Comparison of ENCODE assay signal across 23 cellular contexts in the genomic region with DNA sequence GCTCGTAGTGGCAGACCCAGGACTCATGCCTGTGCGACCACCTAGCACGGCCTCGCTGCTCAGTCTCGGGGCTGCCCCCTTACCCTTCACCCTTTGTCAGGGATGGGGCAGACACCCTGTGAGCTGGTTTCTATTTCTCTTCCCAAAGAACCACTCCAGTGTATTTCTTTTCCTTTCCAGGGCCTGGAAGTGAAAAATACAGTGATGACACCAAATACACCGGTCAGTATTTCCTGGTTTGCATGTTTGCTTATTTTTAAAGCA. TPM values are rescaled to one million over a fixed set of nuclear protein-coding genes. Genes with fewer than 3 reads are reported as not detected.
DNase-seq lines count a peak whose midpoint lies in the region; ATAC-seq lines count a peak whose summit lies in the region.
"Had no signal": no experiment of that assay in that cellular context is flagged by ENCODE, and none has a peak within 500 bp of the region (broad histone marks: within the 10 kb centered on the region; RNA-seq: fewer than 3 reads in every experiment).

No MANE protein-coding gene starts in this region.

- no peaks in the 10 kb centered on the region for H3K36me3 ChIP-seq in Karpas-422 (ENCODE audit: insufficient read depth, low read length)

- H3K4me3 Mint-ChIP-seq in activated naive CD8-positive, alpha-beta T cell: peak overlapping the region; percentile 60
- no peak overlapping the region for H3K4me3 Mint-ChIP-seq in activated naive CD8-positive, alpha-beta T cell treated with anti-CD3 and anti-CD28 coated beads, Interleukin-2, amount 50 U/mL, for 24 hours
- peak overlapping the region in 1 of 3 donors; percentile 74 for H3K4me3 Mint-ChIP-seq in T-cell
- H3K4me3 Mint-ChIP-seq: endodermal cell; stimulated activated effector memory CD8-positive, alpha-beta T cell treated with anti-CD3 and anti-CD28 coated beads, Interleukin-12 subunit alpha, Interleukin-12 subunit beta, amount 100 ng/mL, for 72 hours had no signal

- no peak overlapping the region for H3K4me2 ChIP-seq in Karpas-422 (ENCODE audit: low read depth, low read length, poor library complexity, severe bottlenecking)

- H3K4me1 ChIP-seq in Karpas-422 (ENCODE audit: low read length): peaks cover 7% of the 10 kb centered on the region
- H3K4me1 ChIP-seq: esophagus muscularis mucosa, foreskin keratinocyte, right lobe of liver had no signal

- peaks cover 53% of the 10 kb centered on the region for H3K4me1 Mint-ChIP-seq in activated naive CD8-positive, alpha-beta T cell (ENCODE audit: low read depth)
- peaks cover 32% of the 10 kb centered on the region for H3K4me1 Mint-ChIP-seq in activated naive CD8-positive, alpha-beta T cell treated with anti-CD3 and anti-CD28 coated beads, Interleukin-2, amount 50 U/mL, for 24 hours
- H3K4me1 Mint-ChIP-seq in T-cell: peaks cover 60 to 66% (median 61%) of the 10 kb centered on the region in 3 donors
- H3K4me1 Mint-ChIP-seq: endodermal cell had no signal

- POLR2A ChIA-PET in T-cell (lab: Charles Lee): no interaction called here

- H3K27ac ChIP-seq in cingulate gyrus (ENCODE audit: low read depth, low read length): peak overlapping the region; percentile 54
- H3K27ac ChIP-seq in substantia nigra (ENCODE audit: low read depth, low read length, poor library complexity, severe bottlenecking): peak overlapping the region; percentile 35
- no peak overlapping the region for H3K27ac ChIP-seq in Karpas-422 (ENCODE audit: low read length)
- H3K27ac ChIP-seq: brain microvascular endothelial cell, C4-2B, esophagus muscularis mucosa, foreskin keratinocyte, right lobe of liver had no signal

- no peaks in the 10 kb centered on the region for H3K27me3 ChIP-seq in Karpas-422 (ENCODE audit: low read length)
- H3K27me3 ChIP-seq: brain microvascular endothelial cell, esophagus muscularis mucosa, foreskin keratinocyte, heart left ventricle, right lobe of liver had no signal

- no peaks in the 10 kb centered on the region for H3K9me3 ChIP-seq in Karpas-422 (ENCODE audit: low read length)
- H3K9me3 ChIP-seq: esophagus muscularis mucosa, heart left ventricle, right lobe of liver had no signal

- CTCF ChIA-PET in T-cell (lab: Charles Lee): no interaction called here

- H2AFZ ChIP-seq in Karpas-422 (ENCODE audit: low read length): no peak overlapping the region

- ATAC-seq in activated naive CD8-positive, alpha-beta T cell treated with anti-CD3 and anti-CD28 coated beads, Interleukin-2, amount 50 U/mL, for 24 hours: no peak
- ATAC-seq in T-cell (replicated peaks in 1 of 4): no peak
- ATAC-seq in GM21825 (IDR thresholded peaks at IDR 0.05; ENCODE audit: unreplicated experiment): no peak
- ATAC-seq: foreskin keratinocyte had no signal

- H3K9me2 ChIP-seq in Karpas-422 (replicated peaks; ENCODE audit: insufficient read depth, low read length): no peaks in the 10 kb centered on the region

- no peaks in the 10 kb centered on the region for H3K27me3 Mint-ChIP-seq in activated naive CD8-positive, alpha-beta T cell
- no peaks in the 10 kb centered on the region for H3K27me3 Mint-ChIP-seq in activated naive CD8-positive, alpha-beta T cell treated with anti-CD3 and anti-CD28 coated beads, Interleukin-2, amount 50 U/mL, for 24 hours
- no peaks in the 10 kb centered on the region for H3K27me3 Mint-ChIP-seq in T-cell
- H3K27me3 Mint-ChIP-seq: progenitor cell of endocrine pancreas had no signal

- no peak for DNase-seq in activated naive CD8-positive, alpha-beta T cell treated with anti-CD3 and anti-CD28 coated beads, Interleukin-2, amount 50 U/mL, for 24 hours
- DNase-seq in T-cell: no peak
- DNase-seq in substantia nigra (lab: John Stamatoyannopoulos, UW): no peak
- no peak for DNase-seq in Karpas-422
- DNase-seq: activated CD4-positive, alpha-beta T cell treated with anti-CD3 and anti-CD28 coated beads for 4 hours; amniotic stem cell; brain microvascular endothelial cell; endodermal cell; foreskin keratinocyte; heart left ventricle; MM.1S; NCI-H2081; NCI-H226; right lobe of liver; stimulated activated CD4-positive, alpha-beta T cell treated with anti-CD3 and anti-CD28 coated beads, Interleukin-12 subunit alpha, Interleukin-12 subunit beta, amount 100 ng/mL, for 4 hours; stimulated activated CD4-positive, alpha-beta T cell treated with anti-CD3 and anti-CD28 coated beads, Interleukin-4, amount 100 ng/mL, for 24 hours had no signal

- peak overlapping the region; percentile 69 for H3K27ac Mint-ChIP-seq in activated naive CD8-positive, alpha-beta T cell
- H3K27ac Mint-ChIP-seq in activated naive CD8-positive, alpha-beta T cell treated with anti-CD3 and anti-CD28 coated beads, Interleukin-2, amount 50 U/mL, for 24 hours: no peak overlapping the region
- H3K27ac Mint-ChIP-seq in T-cell: peak overlapping the region; percentile 88 to 90
- H3K27ac Mint-ChIP-seq: endodermal cell; progenitor cell of endocrine pancreas; stimulated activated effector memory CD8-positive, alpha-beta T cell treated with anti-CD3 and anti-CD28 coated beads, Interleukin-12 subunit alpha, Interleukin-12 subunit beta, amount 100 ng/mL, for 72 hours had no signal

- H3K36me3 Mint-ChIP-seq in activated naive CD8-positive, alpha-beta T cell: peaks cover 6% of the 10 kb centered on the region
- H3K36me3 Mint-ChIP-seq in activated naive CD8-positive, alpha-beta T cell treated with anti-CD3 and anti-CD28 coated beads, Interleukin-2, amount 50 U/mL, for 24 hours (ENCODE audit: low read depth): peaks cover 35% of the 10 kb centered on the region
- H3K36me3 Mint-ChIP-seq in T-cell: peaks cover 34% of the 10 kb centered on the region

- no peak overlapping the region for H3K4me3 ChIP-seq in Karpas-422 (ENCODE audit: low read length)
- H3K4me3 ChIP-seq: esophagus muscularis mucosa, right lobe of liver had no signal

- H3K9me3 Mint-ChIP-seq in activated naive CD8-positive, alpha-beta T cell (ENCODE audit: low read depth): no peaks in the 10 kb centered on the region
- no peaks in the 10 kb centered on the region for H3K9me3 Mint-ChIP-seq in activated naive CD8-positive, alpha-beta T cell treated with anti-CD3 and anti-CD28 coated beads, Interleukin-2, amount 50 U/mL, for 24 hours
- no peaks in the 10 kb centered on the region for H3K9me3 Mint-ChIP-seq in T-cell
- H3K9me3 Mint-ChIP-seq: endodermal cell; stimulated activated effector memory CD8-positive, alpha-beta T cell treated with anti-CD3 and anti-CD28 coated beads, Interleukin-12 subunit alpha, Interleukin-12 subunit beta, amount 100 ng/mL, for 72 hours had no signal

- peaks cover 4% of the 10 kb centered on the region; the same call in 1 of the 2 replicates for H4K20me1 ChIP-seq in Karpas-422 (ENCODE audit: insufficient read depth, low read depth, low read length)

- H3K79me2 ChIP-seq in Karpas-422 (ENCODE audit: low read length): no peaks in the 10 kb centered on the region

- no peak overlapping the region for H3K9ac ChIP-seq in Karpas-422 (ENCODE audit: low read length)

RNA-seq across cellular contexts. Expression of a gene that starts 13.7 kb away (rescaled TPM):
- under 1 TPM in 3 of 5 donors, not detected in 2; 0.13 to 0.19 (median 0.15) TPM for total RNA-seq in T-cell
- 0.04 and 0.76 TPM in 2 replicates for total RNA-seq in Karpas-422 (2014; rRNA removed; shearing (Covaris generic); ENCODE audit: low replicate concordance)

RNA-seq across cellular contexts. Expression of a gene that starts 22.7 kb away (rescaled TPM):
- total RNA-seq in T-cell: 10 to 100 TPM; 38.8 to 72.7 (median 61.8) TPM
- 5.8 and 7.1 TPM in 2 replicates for total RNA-seq in Karpas-422 (2014; rRNA removed; shearing (Covaris generic); ENCODE audit: low replicate concordance)

RNA-seq across cellular contexts. Expression of a gene that starts 51.6 kb away (rescaled TPM):
- total RNA-seq in T-cell: 10 to 100 TPM; 17.6 to 34.2 (median 30.1) TPM
- 29.8 and 61.2 TPM in 2 replicates for total RNA-seq in Karpas-422 (2014; rRNA removed; shearing (Covaris generic); ENCODE audit: low replicate concordance)
